17 cellular contexts compared by ENCODE assay signal in genomic region chr21:42454791-42455190, GRCh38. TPM values are rescaled to one million over a fixed set of nuclear protein-coding genes. Genes with fewer than 3 reads are reported as not detected.
DNase-seq lines count a peak whose midpoint lies in the region; TF ChIP-seq lines count a peak whose summit lies in the region.
"Had no signal": no experiment of that assay in that cellular context is flagged by ENCODE, and none has a peak within 500 bp of the region (broad histone marks: within the 10 kb centered on the region; RNA-seq: fewer than 3 reads in every experiment).

No MANE protein-coding gene starts in this region.

- no peak for TF ChIP-seq POLR2A in stomach (IDR thresholded peaks at IDR 0.05)

- peaks cover 15% of the 10 kb centered on the region for H3F3A ChIP-seq in smooth muscle cell (ENCODE audit: low read depth)

- 75% methylated on average over 9 of the region's 9 CpGs for WGBS in smooth muscle cell (ENCODE audit: low lambda C conversion rate)
- WGBS in stomach, 5 donors = 71 to 81% (median 79%) methylated on average over 9 of the region's 9 CpGs

- no peaks in the 10 kb centered on the region for H4K20me1 ChIP-seq in smooth muscle cell (ENCODE audit: low read depth)

- TF ChIP-seq CTCF in HEK293 (tag by site-specific recombination; IDR thresholded peaks at IDR 0.05) (no peak), smooth muscle cell (IDR thresholded peaks at IDR 0.05; ENCODE audit: borderline replicate concordance, insufficient read depth, poor library complexity, severe bottlenecking) (no peak), stomach (IDR thresholded peaks at IDR 0.05) (no peak)

- POLR2A ChIA-PET in HEK293 (lab: Yijun Ruan, JAX) = no interaction called here

- CTCF ChIA-PET in HEK293 (lab: Yijun Ruan, JAX) = interaction anchor here (0.9 kb wide), 1 partner anchor 309 kb away, joined by 4 read pairs; no protein-coding TSS in a partner anchor

- H3K9ac ChIP-seq in smooth muscle cell (ENCODE audit: low read depth) = no peak overlapping the region

- H3K4me1 ChIP-seq in HEK293 (ENCODE audit: control insufficient read depth, insufficient read depth, low read length) (no peaks in the 10 kb centered on the region; the same call in 1 of the 2 replicates), smooth muscle cell (ENCODE audit: low read depth) (peaks cover 8% of the 10 kb centered on the region), stomach (peaks cover 0 to 14% (median 6%) of the 10 kb centered on the region in 4 donors)
- H3K4me1 ChIP-seq: BE2C had no signal

- no peak overlapping the region for H3K27ac ChIP-seq in HEK293 (ENCODE audit: extremely low read depth, low read depth, low read length)
- H3K27ac ChIP-seq in smooth muscle cell (ENCODE audit: low read depth) = peak overlapping the region; percentile 77
- H3K27ac ChIP-seq in stomach = no peak overlapping the region
- H3K27ac ChIP-seq: 22Rv1 had no signal

- DNase-seq in NCI-H82 (lab: John Stamatoyannopoulos, UW) (peak; percentile 52), NCI-H82 treated with DMSO at 0.1 percent for 48 hours (lab: John Stamatoyannopoulos, UW; ENCODE audit: unreplicated experiment) (no peak), mesenteric fat pad (ENCODE audit: low spot score) (peak; percentile 22), smooth muscle cell (lab: John Stamatoyannopoulos, UW; ENCODE audit: unreplicated experiment) (no peak), stomach (no peak)
- DNase-seq in activated T-cell treated with anti-CD3 and anti-CD28 coated beads, Interleukin-2, amount 50 U/mL, for 1 hour = no peak
- DNase-seq: BE2C; CD4-positive, CD25-positive, alpha-beta regulatory T cell; NCI-H1092 treated with DMSO at 0.1 percent for 48 hours; NCI-H187; NCI-H2081 treated with DMSO at 0.1 percent for 48 hours; NCI-H2171; NCI-H226; NCI-H510A treated with DMSO at 0.1 percent for 48 hours had no signal

- no peak overlapping the region for H2AFZ ChIP-seq in smooth muscle cell (ENCODE audit: low read depth)

- no peak overlapping the region for H3K4me2 ChIP-seq in smooth muscle cell

- no peak for TF ChIP-seq EP300 in stomach (IDR thresholded peaks at IDR 0.05)

- H3K9me3 ChIP-seq in HEK293 (ENCODE audit: control insufficient read depth, insufficient read depth, low read depth, low read length) (no peaks in the 10 kb centered on the region), smooth muscle cell (replicated peaks; ENCODE audit: low read depth) (no peaks in the 10 kb centered on the region), stomach (no peaks in the 10 kb centered on the region)
- H3K9me3 ChIP-seq: BE2C had no signal

- intact Hi-C loops in stomach (cut with DNase I; ENCODE audit: low total_unique reads) = no loop called here

- no peaks in the 10 kb centered on the region for H3K27me3 ChIP-seq in smooth muscle cell (ENCODE audit: low read depth)
- H3K27me3 ChIP-seq in stomach = peaks cover 0 to 8% (median 0%) of the 10 kb centered on the region in 3 donors
- H3K27me3 ChIP-seq: BE2C had no signal

- no peaks in the 10 kb centered on the region for H3K79me2 ChIP-seq in smooth muscle cell (ENCODE audit: low read depth)

- H3K36me3 ChIP-seq in HEK293 (ENCODE audit: control insufficient read depth in 2 of 2, insufficient read depth in 1 of 2, low read length in 2 of 2) (no peaks in the 10 kb centered on the region), smooth muscle cell (ENCODE audit: low read depth) (no peaks in the 10 kb centered on the region), stomach (no peaks in the 10 kb centered on the region)
- H3K36me3 ChIP-seq: BE2C had no signal

- no peak overlapping the region for H3K4me3 ChIP-seq in HEK293 (ENCODE audit: low read depth, low read length)
- H3K4me3 ChIP-seq in smooth muscle cell = no peak overlapping the region
- H3K4me3 ChIP-seq in stomach = no peak overlapping the region

TF ChIP-seq in HEK293, 187 proteins besides CTCF, POLR2A, EP300 and RAD21:
- TF ChIP-seq ZNF639 (tag by site-specific recombination; IDR thresholded peaks at IDR 0.05) = no peak
- TF ChIP-seq ZNF335 (tag by site-specific recombination; conservative IDR thresholded peaks at IDR 0.05) = 0 out of 2 replicates have a peak, but pooled peaks have one; percentile 25
- no peak for TF ChIP-seq GFI1B (tag by site-specific recombination; IDR thresholded peaks at IDR 0.05)
- no peak for TF ChIP-seq KLF7 (tag by site-specific recombination; IDR thresholded peaks at IDR 0.05; ENCODE audit: borderline replicate concordance)
- no peak for TF ChIP-seq SETDB1 (IDR thresholded peaks at IDR 0.05; ENCODE audit: insufficient read length, low read length)

RNA-seq across cellular contexts. Expression of gene RSPH1, which starts 41.2 kb away (rescaled TPM):
- total RNA-seq in mesenteric fat pad (0.22 TPM), smooth muscle cell (0.13 TPM in 1 of 2 replicates, not detected in the other), stomach (1 to 10 TPM in 1 of 5 donors, under 1 TPM in 3, not detected in 1; 0.37 to 8.9 (median 0.58) TPM)
- polyA plus RNA-seq in smooth muscle cell (0.16 TPM in 1 of 2 replicates, not detected in the other), stomach (1 to 10 TPM; 1.8 to 2.9 (median 2.8) TPM)
- polyA plus RNA-seq: CD4-positive, CD25-positive, alpha-beta regulatory T cell had no signal

RNA-seq across cellular contexts. Expression of gene UBASH3A, which starts 51.1 kb away (rescaled TPM):
- 0.32 TPM for total RNA-seq in mesenteric fat pad
- total RNA-seq in smooth muscle cell = not detected in 2 replicates
- 0.22 TPM in 1 of 2 replicates, not detected in the other for polyA plus RNA-seq in smooth muscle cell
- 1 to 10 TPM in 2 of 5 donors, under 1 TPM in 2, not detected in 1; 0.29 to 4.6 (median 1.2) TPM for total RNA-seq in stomach
- under 1 TPM; 0.18 to 0.31 (median 0.25) TPM for polyA plus RNA-seq in stomach
- total RNA-seq: HT-29 had no signal

RNA-seq across cellular contexts. Expression of gene SLC37A1, which starts 58.9 kb away (rescaled TPM):
- total RNA-seq in mesenteric fat pad (7.0 TPM), smooth muscle cell (18.0 and 19.4 TPM in 2 replicates), stomach (10 to 100 TPM in 4 of 5 donors, 1 to 10 TPM in 1; 9.8 to 72.9 (median 23.9) TPM)
- polyA plus RNA-seq in smooth muscle cell (14.6 and 15.0 TPM in 2 replicates), stomach (10 to 100 TPM; 10.3 to 12.4 (median 11.3) TPM)

RNA-seq across cellular contexts. Expression of gene TMPRSS3, which starts 58.9 kb away (rescaled TPM):
- total RNA-seq in mesenteric fat pad = not detected
- 0.09 TPM in 1 of 2 replicates, not detected in the other for total RNA-seq in smooth muscle cell
- not detected in 2 replicates for polyA plus RNA-seq in smooth muscle cell
- total RNA-seq in stomach = 10 to 100 TPM in 2 of 5 donors, 1 to 10 TPM in 1, under 1 TPM in 1, not detected in 1; 0.45 to 37.9 (median 9.7) TPM
- polyA plus RNA-seq in stomach = 1 to 10 TPM; 1.8 to 3.9 (median 3.7) TPM

Comparison
In these comparisons a context has a peak if more than half of its experiments do, and no peak if none do; other contexts are left out.
1. DNase-seq: peak in NCI-H82 (single experiment) and mesenteric fat pad (single experiment); none in NCI-H82 treated with DMSO at 0.1 percent for 48 hours (single experiment), smooth muscle cell (single experiment), stomach (single experiment) and activated T-cell treated with anti-CD3 and anti-CD28 coated beads, Interleukin-2, amount 50 U/mL, for 1 hour (single experiment).